In genomic region chr9:131398204-131398603, GRCh38 we compare ENCODE assay signal across 8 cellular contexts. TPM values are rescaled to one million over a fixed set of nuclear protein-coding genes. Genes with fewer than 3 reads are reported as not detected.
A peak's percentile ranks its signal among the peaks of the same experiment; 100 is the strongest.
DNase-seq lines count a peak whose midpoint lies in the region; ATAC-seq and TF ChIP-seq lines count a peak whose summit lies in the region.

No MANE protein-coding gene starts in this region.

- H3K36me3 ChIP-seq in ACC112 (ENCODE audit: insufficient read depth, low read length) (peaks cover 9% of the 10 kb centered on the region; the same call in 1 of the 2 replicates), left ventricle myocardium inferior (no peaks in the 10 kb centered on the region)

- intact Hi-C loops in left ventricle myocardium inferior (cut with micrococcal nuclease): no loop called here

- ATAC-seq in GM18873 (IDR thresholded peaks at IDR 0.05; ENCODE audit: low FRiP score, unreplicated experiment): no peak

- POLR2A ChIA-PET in activated CD4-positive, alpha-beta T cell treated with anti-CD3 and anti-CD28 coated beads, Interleukin-2, amount 10 ng/mL, durations not matched to agents 7 days and 5 days (lab: Charles Lee): interaction anchor here (0.9 kb wide), 1 partner anchor 14 kb away, joined by 5 read pairs; no protein-coding TSS in a partner anchor

- DNase-seq in HFFc6: no peak
- peak; percentile 86 for DNase-seq in activated CD4-positive, alpha-beta T cell treated with anti-CD3 and anti-CD28 coated beads, Interleukin-2, amount 10 ng/mL, durations not matched to agents 7 days and 5 days
- no peak for DNase-seq in left ventricle myocardium inferior
- peak; percentile 34 to 79 (median 64) for DNase-seq in stimulated activated naive CD4-positive, alpha-beta T cell (lab: John Stamatoyannopoulos, UW)
- DNase-seq in NCI-H2227 (lab: John Stamatoyannopoulos, UW; ENCODE audit: unreplicated experiment): no peak
- DNase-seq in iPS-NIHi7 (ENCODE audit: extremely low spot score): no peak

- H3K27me3 ChIP-seq in ACC112 (ENCODE audit: insufficient read depth, low read length) (no peaks in the 10 kb centered on the region), left ventricle myocardium inferior (ENCODE audit: low read depth) (no peaks in the 10 kb centered on the region)

- H3K4me1 ChIP-seq in ACC112 (ENCODE audit: control insufficient read depth, insufficient read depth, low read length, unreplicated experiment): peaks cover 55% of the 10 kb centered on the region
- peaks cover 92% of the 10 kb centered on the region for H3K4me1 ChIP-seq in left ventricle myocardium inferior

- H3K4me1 Mint-ChIP-seq in HFFc6 (ENCODE audit: low read depth): peaks cover 62% of the 10 kb centered on the region
- peaks cover 73% of the 10 kb centered on the region for H3K4me1 Mint-ChIP-seq in activated CD4-positive, alpha-beta T cell treated with anti-CD3 and anti-CD28 coated beads, Interleukin-2, amount 10 ng/mL, durations not matched to agents 7 days and 5 days

- TF ChIP-seq CTCF in HFFc6 (IDR thresholded peaks at IDR 0.05) (no peak), left ventricle myocardium inferior (IDR thresholded peaks at IDR 0.05; ENCODE audit: borderline replicate concordance) (no peak)

- H3K4me3 ChIP-seq in ACC112 (ENCODE audit: low read depth, low read length) (peak overlapping the region; percentile 90), left ventricle myocardium inferior (peak overlapping the region; percentile 10)

- H3K36me3 Mint-ChIP-seq in HFFc6 (ENCODE audit: low read depth): peaks cover 15% of the 10 kb centered on the region; the same call in 1 of the 2 replicates
- peaks cover 58% of the 10 kb centered on the region for H3K36me3 Mint-ChIP-seq in activated CD4-positive, alpha-beta T cell treated with anti-CD3 and anti-CD28 coated beads, Interleukin-2, amount 10 ng/mL, durations not matched to agents 7 days and 5 days (ENCODE audit: low read depth)

- H3K79me2 ChIP-seq in ACC112 (ENCODE audit: control insufficient read depth, insufficient read depth, low read length, unreplicated experiment): peaks cover 85% of the 10 kb centered on the region

- peaks cover 5% of the 10 kb centered on the region; the same call in 1 of the 2 replicates for H3K27me3 Mint-ChIP-seq in HFFc6 (ENCODE audit: insufficient read depth)
- H3K27me3 Mint-ChIP-seq in activated CD4-positive, alpha-beta T cell treated with anti-CD3 and anti-CD28 coated beads, Interleukin-2, amount 10 ng/mL, durations not matched to agents 7 days and 5 days: no peaks in the 10 kb centered on the region

- H3K9me3 Mint-ChIP-seq in HFFc6: no peaks in the 10 kb centered on the region
- H3K9me3 Mint-ChIP-seq in activated CD4-positive, alpha-beta T cell treated with anti-CD3 and anti-CD28 coated beads, Interleukin-2, amount 10 ng/mL, durations not matched to agents 7 days and 5 days: no peaks in the 10 kb centered on the region

- H3K27ac ChIP-seq in ACC112 (ENCODE audit: low read depth, low read length) (peak overlapping the region; percentile 64; the same call in 1 of the 2 replicates), left ventricle myocardium inferior (replicated peaks) (peak overlapping the region; percentile 98)

- CTCF ChIA-PET in activated CD4-positive, alpha-beta T cell treated with anti-CD3 and anti-CD28 coated beads, Interleukin-2, amount 10 ng/mL, durations not matched to agents 7 days and 5 days (lab: Charles Lee): interaction anchor here (1.1 to 2.2 kb wide), 2 partner anchors 9 to 76 kb away, joined by 3 to 12 read pairs; no protein-coding TSS in a partner anchor

- H3K4me3 Mint-ChIP-seq in HFFc6: peak overlapping the region; percentile 98
- H3K4me3 Mint-ChIP-seq in activated CD4-positive, alpha-beta T cell treated with anti-CD3 and anti-CD28 coated beads, Interleukin-2, amount 10 ng/mL, durations not matched to agents 7 days and 5 days: peak overlapping the region; percentile 92

- no peaks in the 10 kb centered on the region for H3K9me3 ChIP-seq in left ventricle myocardium inferior (replicated peaks)

- no peak overlapping the region for H2AFZ ChIP-seq in ACC112 (ENCODE audit: low read length, unreplicated experiment)

- H3K27ac Mint-ChIP-seq in HFFc6: peak overlapping the region; percentile 75
- H3K27ac Mint-ChIP-seq in activated CD4-positive, alpha-beta T cell treated with anti-CD3 and anti-CD28 coated beads, Interleukin-2, amount 10 ng/mL, durations not matched to agents 7 days and 5 days: peak overlapping the region; percentile 95

RNA-seq across cellular contexts. Expression of gene PRRC2B, which starts 4.3 kb away (rescaled TPM):
- 100 to 1,000 TPM; 130 to 173 (median 145) TPM for total RNA-seq in HFFc6 (2021; fragmentation: NEBNext Ultra II Directional; extraction: Animal tissue kit (Norgen Biotek cat#: 25700))
- 100 to 1,000 TPM; 281 to 303 TPM for total RNA-seq in activated CD4-positive, alpha-beta T cell treated with anti-CD3 and anti-CD28 coated beads, Interleukin-2, amount 10 ng/mL, durations not matched to agents 7 days and 5 days
- total RNA-seq in left ventricle myocardium inferior: 109 TPM

Comparison
In these comparisons a context has a peak if more than half of its experiments do, and no peak if none do; other contexts are left out.
1. DNase-seq: peak in activated CD4-positive, alpha-beta T cell treated with anti-CD3 and anti-CD28 coated beads, Interleukin-2, amount 10 ng/mL, durations not matched to agents 7 days and 5 days (single experiment) and stimulated activated naive CD4-positive, alpha-beta T cell (6 of 6); none in HFFc6 (single experiment), left ventricle myocardium inferior (single experiment), NCI-H2227 (single experiment) and iPS-NIHi7 (single experiment).